In genomic region chr2:98518106-98518505, GRCh38 we compare ENCODE assay signal across 8 cellular contexts.
DNase-seq lines count a peak whose midpoint lies in the region; TF ChIP-seq lines count a peak whose summit lies in the region.

No MANE protein-coding gene starts in this region.

- H3K4me3 ChIP-seq in WERI-Rb-1 (ENCODE audit: low read depth, low read length) (no peak overlapping the region), colonic mucosa (no peak overlapping the region)

- peaks cover 11% of the 10 kb centered on the region for H3K4me1 Mint-ChIP-seq in neural crest cell

- H3K4me1 ChIP-seq in colonic mucosa, result no peaks in the 10 kb centered on the region

- H3K36me3 Mint-ChIP-seq in neural crest cell (ENCODE audit: low read depth), result peaks cover 3% of the 10 kb centered on the region

- TF ChIP-seq CTCF in WERI-Rb-1 (IDR thresholded peaks at IDR 0.05; ENCODE audit: low read depth, low read length), result peak; percentile 73
- TF ChIP-seq CTCF in colonic mucosa (IDR thresholded peaks at IDR 0.05), result peak; percentile 47
- TF ChIP-seq CTCF in neural crest cell (conservative IDR thresholded peaks at IDR 0.05), result peak; percentile 46
- no peak for TF ChIP-seq CTCF in RWPE1 (conservative IDR thresholded peaks at IDR 0.05; ENCODE audit: low read depth)

- no peak overlapping the region for H3K4me3 Mint-ChIP-seq in neural crest cell

- H3K9ac ChIP-seq in colonic mucosa (ENCODE audit: low read depth in 2 of 2, low read length in 2 of 2), result no peak overlapping the region

- no peaks in the 10 kb centered on the region for H3K9me3 Mint-ChIP-seq in neural crest cell

- H3K36me3 ChIP-seq in WERI-Rb-1, result peaks cover 4% of the 10 kb centered on the region
- no peaks in the 10 kb centered on the region for H3K36me3 ChIP-seq in colonic mucosa

- CTCF ChIA-PET in RWPE1 (lab: Yijun Ruan, JAX), result no interaction called here

- H3K27me3 Mint-ChIP-seq in neural crest cell (ENCODE audit: low read depth), result no peaks in the 10 kb centered on the region

- H3K27ac ChIP-seq in WERI-Rb-1, result no peak overlapping the region
- H3K27ac ChIP-seq in colonic mucosa, result no peak overlapping the region
- H3K27ac ChIP-seq in RWPE1, result no peak overlapping the region

- H3K9me3 ChIP-seq in WERI-Rb-1 (ENCODE audit: severe bottlenecking), result no peaks in the 10 kb centered on the region
- H3K9me3 ChIP-seq in colonic mucosa, result no peaks in the 10 kb centered on the region

- DNase-seq in activated CD8-positive, alpha-beta memory T cell treated with anti-CD3 and anti-CD28 coated beads for 1 hour (ENCODE audit: extremely low read depth in 1 of 2, low read depth in 1 of 2), result peak; percentile 19 to 34
- no peak for DNase-seq in activated CD8-positive, alpha-beta memory T cell treated with anti-CD3 and anti-CD28 coated beads, Interleukin-2, amount 50 U/mL, for 48 hours
- DNase-seq in WERI-Rb-1 (peak; percentile 37), colonic mucosa (peak; percentile 37), neural crest cell (ENCODE audit: low read depth, low spot score) (no peak), dedifferentiated amniotic fluid mesenchymal stem cell (ENCODE audit: extremely low spot score) (no peak), RWPE1 (ENCODE audit: low spot score) (no peak), superior temporal gyrus (ENCODE audit: extremely low spot score) (no peak)

- H3K27ac Mint-ChIP-seq in neural crest cell (ENCODE audit: unreplicated experiment), result no peak overlapping the region

- H3K27me3 ChIP-seq in WERI-Rb-1 (ENCODE audit: insufficient read depth, low read depth, severe bottlenecking), result no peaks in the 10 kb centered on the region
- H3K27me3 ChIP-seq in colonic mucosa, result no peaks in the 10 kb centered on the region

- POLR2A ChIA-PET in RWPE1 (lab: Yijun Ruan, JAX; ENCODE audit: low non-redundant PET), result no interaction called here

- intact Hi-C loops in colonic mucosa (cut with DNase I), result loop anchor here (2.0 kb wide), 1 partner anchor 105 kb away; no protein-coding TSS in a partner anchor

Comparison
In these comparisons a context has a peak if more than half of its experiments do, and no peak if none do; other contexts are left out.
1. DNase-seq: peak in activated CD8-positive, alpha-beta memory T cell treated with anti-CD3 and anti-CD28 coated beads for 1 hour (2 of 2), WERI-Rb-1 (single experiment) and colonic mucosa (single experiment); none in activated CD8-positive, alpha-beta memory T cell treated with anti-CD3 and anti-CD28 coated beads, Interleukin-2, amount 50 U/mL, for 48 hours (single experiment), neural crest cell (single experiment), dedifferentiated amniotic fluid mesenchymal stem cell (single experiment), RWPE1 (single experiment) and superior temporal gyrus (single experiment).